Comparison of ENCODE assay signal across 1 cellular context in the genomic region with DNA sequence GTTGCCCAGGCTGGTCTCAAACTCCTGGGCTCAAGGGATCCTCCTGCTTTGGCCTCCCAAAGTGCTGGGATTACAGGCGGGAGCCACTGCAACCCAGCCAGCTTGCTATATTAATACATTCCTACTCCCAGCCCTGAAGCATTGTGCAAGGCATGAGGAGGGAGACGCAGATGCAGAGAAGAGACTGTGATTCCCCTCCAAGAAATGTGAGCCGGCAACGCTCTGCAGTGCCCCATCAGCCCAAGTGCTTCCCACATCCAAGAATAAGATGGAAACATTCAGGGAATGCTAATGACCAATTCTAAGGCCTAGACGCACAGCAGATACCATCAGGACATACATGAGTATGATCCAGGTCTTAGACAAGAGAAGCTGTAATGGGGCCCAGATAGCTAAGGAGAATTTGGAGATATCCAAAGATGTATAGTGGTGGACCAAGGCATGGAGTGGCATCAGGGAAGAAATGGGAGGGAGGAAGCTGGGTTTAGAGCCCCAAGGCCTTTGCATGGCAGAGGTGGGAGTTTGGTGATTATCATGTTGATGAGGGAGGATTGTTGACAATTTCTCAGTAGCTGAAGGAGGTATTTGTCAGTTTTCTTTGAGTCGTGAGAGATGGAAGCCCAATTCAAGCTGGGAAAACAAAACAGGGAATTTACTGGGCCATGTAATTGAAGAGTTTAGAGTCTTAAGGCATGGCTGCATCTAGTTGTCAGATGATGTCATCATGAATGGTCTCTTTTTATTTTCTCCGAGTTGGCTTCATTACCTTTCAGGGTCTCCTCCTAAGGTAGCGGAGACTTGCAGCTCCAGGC.
TF ChIP-seq lines count a peak whose summit lies in the region.

No MANE protein-coding gene starts in this region.

TF ChIP-seq in WTC11, 78 proteins besides CTCF, POLR2A, EP300 and RAD21 (continued from another document):
- TF ChIP-seq, protein P1, sequence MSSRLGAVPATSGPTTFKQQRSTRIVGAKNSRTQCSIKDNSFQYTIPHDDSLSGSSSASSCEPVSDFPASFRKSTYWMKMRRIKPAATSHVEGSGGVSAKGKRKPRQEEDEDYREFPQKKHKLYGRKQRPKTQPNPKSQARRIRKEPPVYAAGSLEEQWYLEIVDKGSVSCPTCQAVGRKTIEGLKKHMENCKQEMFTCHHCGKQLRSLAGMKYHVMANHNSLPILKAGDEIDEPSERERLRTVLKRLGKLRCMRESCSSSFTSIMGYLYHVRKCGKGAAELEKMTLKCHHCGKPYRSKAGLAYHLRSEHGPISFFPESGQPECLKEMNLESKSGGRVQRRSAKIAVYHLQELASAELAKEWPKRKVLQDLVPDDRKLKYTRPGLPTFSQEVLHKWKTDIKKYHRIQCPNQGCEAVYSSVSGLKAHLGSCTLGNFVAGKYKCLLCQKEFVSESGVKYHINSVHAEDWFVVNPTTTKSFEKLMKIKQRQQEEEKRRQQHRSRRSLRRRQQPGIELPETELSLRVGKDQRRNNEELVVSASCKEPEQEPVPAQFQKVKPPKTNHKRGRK (CRISPR knock-in tag; IDR thresholded peaks at IDR 0.05; ENCODE audit: borderline replicate concordance): no peak
- TF ChIP-seq NFATC4 (CRISPR knock-in tag; IDR thresholded peaks at IDR 0.05) (no peak), MLX (CRISPR knock-in tag; IDR thresholded peaks at IDR 0.05) (no peak), HMGXB4 (CRISPR knock-in tag; IDR thresholded peaks at IDR 0.05) (no peak), NR2C2 (CRISPR knock-in tag; IDR thresholded peaks at IDR 0.05) (no peak), ZSCAN18 (CRISPR knock-in tag; IDR thresholded peaks at IDR 0.05) (no peak), ATF2 (CRISPR knock-in tag; IDR thresholded peaks at IDR 0.05; ENCODE audit: borderline replicate concordance, low read depth) (no peak), ZNF263 (CRISPR knock-in tag; IDR thresholded peaks at IDR 0.05; ENCODE audit: low read depth) (no peak), ATF6 (CRISPR knock-in tag; IDR thresholded peaks at IDR 0.05) (no peak), ZMAT4 (CRISPR knock-in tag; IDR thresholded peaks at IDR 0.05) (no peak)
- TF ChIP-seq, protein P2, sequence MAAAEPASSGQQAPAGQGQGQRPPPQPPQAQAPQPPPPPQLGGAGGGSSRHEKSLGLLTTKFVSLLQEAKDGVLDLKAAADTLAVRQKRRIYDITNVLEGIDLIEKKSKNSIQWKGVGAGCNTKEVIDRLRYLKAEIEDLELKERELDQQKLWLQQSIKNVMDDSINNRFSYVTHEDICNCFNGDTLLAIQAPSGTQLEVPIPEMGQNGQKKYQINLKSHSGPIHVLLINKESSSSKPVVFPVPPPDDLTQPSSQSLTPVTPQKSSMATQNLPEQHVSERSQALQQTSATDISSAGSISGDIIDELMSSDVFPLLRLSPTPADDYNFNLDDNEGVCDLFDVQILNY (CRISPR knock-in tag; IDR thresholded peaks at IDR 0.05): no peak
TF ChIP-seq in WTC11: peak in this region for 0.
